Comparison of ENCODE assay signal across 20 cellular contexts in the genomic region with DNA sequence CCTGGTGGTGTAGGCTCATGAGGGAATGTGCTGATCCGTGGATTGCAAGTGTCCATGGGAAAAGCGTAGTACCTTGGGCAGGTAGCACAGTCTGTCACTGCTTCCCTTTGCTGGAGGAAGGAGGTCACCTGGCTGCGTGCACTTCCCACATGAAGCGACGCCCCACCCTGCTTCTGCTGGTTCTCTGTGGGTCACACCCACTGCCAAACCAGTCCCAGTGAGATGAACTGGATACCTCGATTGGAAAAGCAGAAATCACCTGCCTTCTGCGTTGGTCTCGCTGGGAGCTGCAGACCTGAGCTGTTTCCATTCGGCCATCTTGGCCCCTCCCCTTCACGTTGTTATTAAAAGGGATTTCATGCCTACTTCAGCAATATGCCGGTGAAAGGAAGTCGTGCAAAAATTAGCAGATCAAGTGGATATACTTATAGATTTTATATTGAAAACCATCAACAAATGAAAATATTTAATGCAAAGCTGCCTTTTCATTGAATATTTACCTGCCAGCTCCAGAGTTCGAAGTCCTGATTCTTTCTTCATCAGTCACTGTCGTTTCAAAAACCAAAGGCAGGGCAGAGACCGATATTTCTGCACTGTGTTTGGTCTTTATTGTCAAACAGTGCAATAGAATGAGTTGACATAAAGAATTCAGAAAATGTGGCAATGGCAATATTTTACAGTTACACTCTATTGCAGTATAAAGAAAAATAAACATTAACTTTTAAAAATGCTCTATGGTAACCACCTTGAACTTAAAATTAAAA.
DNase-seq lines count a peak whose midpoint lies in the region; ATAC-seq, FAIRE-seq and TF ChIP-seq lines count a peak whose summit lies in the region.
"Had no signal": no experiment of that assay in that cellular context is flagged by ENCODE, and none has a peak within 500 bp of the region (broad histone marks: within the 10 kb centered on the region; RNA-seq: fewer than 3 reads in every experiment).

No MANE protein-coding gene starts in this region.

- H4K20me1 ChIP-seq in Loucy (ENCODE audit: insufficient read depth, low read length, poor library complexity, severe bottlenecking): no peaks in the 10 kb centered on the region

- no peak overlapping the region for H3K9ac ChIP-seq in Loucy (ENCODE audit: low read depth, low read length, poor library complexity, severe bottlenecking)
- H3K9ac ChIP-seq in colonic mucosa (ENCODE audit: low read depth in 2 of 2, low read length in 2 of 2): no peak overlapping the region

- no peaks in the 10 kb centered on the region for H3K9me3 ChIP-seq in Loucy (ENCODE audit: insufficient read depth, low read depth, low read length)
- H3K9me3 ChIP-seq in colonic mucosa: no peaks in the 10 kb centered on the region
- no peaks in the 10 kb centered on the region for H3K9me3 ChIP-seq in right lobe of liver
- peaks cover 0 to 23% (median 0%) of the 10 kb centered on the region in 8 donors for H3K9me3 ChIP-seq in spleen

- H3K36me3 ChIP-seq in Loucy (ENCODE audit: insufficient read depth, low read length) (no peaks in the 10 kb centered on the region), colonic mucosa (no peaks in the 10 kb centered on the region), right lobe of liver (no peaks in the 10 kb centered on the region), spleen (no peaks in the 10 kb centered on the region)

- no peaks in the 10 kb centered on the region for H3K27me3 ChIP-seq in Loucy (ENCODE audit: insufficient read depth, low read length, poor library complexity, severe bottlenecking)
- no peaks in the 10 kb centered on the region for H3K27me3 ChIP-seq in colonic mucosa
- H3K27me3 ChIP-seq in right lobe of liver: no peaks in the 10 kb centered on the region
- H3K27me3 ChIP-seq in spleen (replicated peaks in 1 of 7): no peaks in the 10 kb centered on the region

- H2AFZ ChIP-seq in Loucy (ENCODE audit: low read length): no peak overlapping the region

- FAIRE-seq in urothelium cell line (lab: Jason Lieb, UNC): peak; percentile 42
- FAIRE-seq: GM12878, GM18507 had no signal

- ATAC-seq in right lobe of liver: peak; percentile 76 to 92 (median 88)
- ATAC-seq in HG03342 (IDR thresholded peaks at IDR 0.05; ENCODE audit: unreplicated experiment): no peak

- DNase-seq in colonic mucosa (peak; percentile 56), right lobe of liver (no peak), urothelium cell line (ENCODE audit: low spot score) (no peak), AG08396 (ENCODE audit: low spot score) (no peak), spleen (no peak)
- DNase-seq: ACHN; CD4-positive, alpha-beta T cell; DND-41; GDM1; HFFc6; Karpas-422; NCI-H1105; NCI-H1694; NCI-H2107; NCI-H226; SIG-M5 had no signal

- intact Hi-C loops in colonic mucosa (cut with DNase I): no loop called here
- intact Hi-C loops in right lobe of liver (cut with DNase I): no loop called here
- intact Hi-C loops in spleen (cut with DNase I; ENCODE audit: low total_unique reads): no loop called here

- H3K9me2 ChIP-seq in Loucy (replicated peaks; ENCODE audit: low read depth, low read length): no peaks in the 10 kb centered on the region

- 41% methylated on average over 11 of the region's 15 CpGs for WGBS in right lobe of liver (ENCODE audit: insufficient coverage, low coverage, low lambda C conversion rate, missing lambda C conversion rate)
- 86 to 90% (median 89%) methylated on average over 15 of the region's 15 CpGs for WGBS in spleen, 5 donors

- TF ChIP-seq CTCF in Loucy (conservative IDR thresholded peaks at IDR 0.05; ENCODE audit: low read length) (no peak), colonic mucosa (IDR thresholded peaks at IDR 0.05) (no peak), right lobe of liver (IDR thresholded peaks at IDR 0.05) (no peak), spleen (IDR thresholded peaks at IDR 0.05 in 8 of 11, conservative IDR thresholded peaks at IDR 0.05 in 3 of 11) (no peak)

- H3K79me2 ChIP-seq in Loucy (ENCODE audit: insufficient read depth, low read length): no peaks in the 10 kb centered on the region

- no peaks in the 10 kb centered on the region for H3F3A ChIP-seq in Loucy (ENCODE audit: low read depth)

- H3K4me2 ChIP-seq in Loucy (ENCODE audit: low read depth, low read length, poor library complexity, severe bottlenecking): peak overlapping the region; percentile 22

- H3K4me3 ChIP-seq in Loucy (ENCODE audit: low read length, poor library complexity, severe bottlenecking) (no peak overlapping the region), colonic mucosa (no peak overlapping the region), right lobe of liver (no peak overlapping the region), spleen (no peak overlapping the region)
- H3K4me3 ChIP-seq: GM12878 had no signal

- H3K4me1 ChIP-seq in Loucy (ENCODE audit: insufficient read depth, low read length, poor library complexity, severe bottlenecking): peaks cover 15% of the 10 kb centered on the region
- no peaks in the 10 kb centered on the region for H3K4me1 ChIP-seq in colonic mucosa
- peaks cover 0 to 24% (median 0%) of the 10 kb centered on the region in 4 donors for H3K4me1 ChIP-seq in right lobe of liver
- no peaks in the 10 kb centered on the region for H3K4me1 ChIP-seq in spleen

- H3K27ac ChIP-seq in colonic mucosa (no peak overlapping the region), right lobe of liver (no peak overlapping the region), spleen (no peak overlapping the region)

- TF ChIP-seq POLR2A in right lobe of liver (IDR thresholded peaks at IDR 0.05): no peak
- TF ChIP-seq POLR2A in spleen (IDR thresholded peaks at IDR 0.05): no peak
